12 cellular contexts compared by ENCODE assay signal in the genomic region with DNA sequence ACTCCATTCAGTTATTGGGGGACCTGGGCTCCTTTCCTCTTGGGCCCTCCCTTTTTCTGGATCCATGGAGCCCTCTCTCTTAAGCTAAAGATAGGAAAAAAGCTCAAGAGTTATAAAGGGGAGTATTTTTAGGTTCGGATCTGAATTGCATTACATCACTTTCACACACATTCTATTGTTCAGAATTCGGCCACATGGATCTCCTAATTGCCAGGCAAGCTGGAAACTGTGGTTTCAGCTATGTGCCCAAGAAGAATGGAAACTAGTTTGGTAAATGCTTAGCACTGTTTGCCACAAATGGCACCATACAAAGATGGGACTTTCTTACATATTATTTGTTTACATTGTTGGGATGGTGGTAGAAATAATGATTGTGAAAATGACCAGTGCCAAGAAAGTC.
DNase-seq lines count a peak whose midpoint lies in the region; ATAC-seq and TF ChIP-seq lines count a peak whose summit lies in the region.
"Had no signal": no experiment of that assay in that cellular context is flagged by ENCODE, and none has a peak within 500 bp of the region (broad histone marks: within the 10 kb centered on the region; RNA-seq: fewer than 3 reads in every experiment).

No MANE protein-coding gene starts in this region.

- H3K27ac ChIP-seq in VCaP: peak overlapping the region; percentile 55
- H3K27ac ChIP-seq: A549, GM23248 had no signal

- H3K27me3 ChIP-seq in kidney epithelial cell (ENCODE audit: control insufficient read depth, insufficient read depth, low read length): no peaks in the 10 kb centered on the region

- TF ChIP-seq CTCF in VCaP (conservative IDR thresholded peaks at IDR 0.05) (no peak), kidney epithelial cell (IDR thresholded peaks at IDR 0.05; ENCODE audit: insufficient read depth, low read length, poor library complexity, severe bottlenecking) (no peak)

- DNase-seq in NCI-H69 (lab: John Stamatoyannopoulos, UW): peak; percentile 22
- peak; percentile 26 for DNase-seq in kidney epithelial cell (ENCODE audit: low read depth)
- peak; percentile 73 for DNase-seq in renal cortical epithelial cell (ENCODE audit: low read depth)
- DNase-seq in cortex of kidney (lab: John Stamatoyannopoulos, UW): no peak
- DNase-seq in Right ventricle myocardium inferior (ENCODE audit: missing footprints): no peak
- DNase-seq in dermis blood vessel endothelial cell: no peak
- DNase-seq: DMS79, GM23248, H7 had no signal

- intact Hi-C loops in Right ventricle myocardium inferior (cut with DNase I): loop anchor here (5.0 kb wide), 1 partner anchor 143 kb away; no protein-coding TSS in a partner anchor

- ATAC-seq in Right ventricle myocardium inferior: no peak
- ATAC-seq: A549, GM12878 had no signal

- no peak overlapping the region for H3K4me3 ChIP-seq in kidney epithelial cell (ENCODE audit: low read depth, low read length)
- H3K4me3 ChIP-seq: A549, GM12878, GM23248 had no signal

- no peaks in the 10 kb centered on the region for H3K36me3 ChIP-seq in kidney epithelial cell (ENCODE audit: control insufficient read depth, insufficient read depth, low read length)

Comparison
In these comparisons a context has a peak if more than half of its experiments do, and no peak if none do; other contexts are left out.
1. DNase-seq: peak in NCI-H69 (single experiment), kidney epithelial cell (single experiment) and renal cortical epithelial cell (single experiment); none in cortex of kidney (single experiment), Right ventricle myocardium inferior (single experiment) and dermis blood vessel endothelial cell (single experiment).